ENCODE assay signal across 11 cellular contexts in genomic region chr10:99788598-99789259, GRCh38. TPM values are rescaled to one million over a fixed set of nuclear protein-coding genes. Genes with fewer than 3 reads are reported as not detected.
DNase-seq lines count a peak whose midpoint lies in the region; ATAC-seq and TF ChIP-seq lines count a peak whose summit lies in the region.
"Had no signal": no experiment of that assay in that cellular context is flagged by ENCODE, and none has a peak within 500 bp of the region (broad histone marks: within the 10 kb centered on the region; RNA-seq: fewer than 3 reads in every experiment).

No MANE protein-coding gene starts in this region.

- H3K4me3 ChIP-seq in esophagus muscularis mucosa (no peak overlapping the region), transverse colon (no peak overlapping the region)
- H3K4me3 ChIP-seq: SJCRH30 had no signal

- TF ChIP-seq POLR2A in esophagus muscularis mucosa (IDR thresholded peaks at IDR 0.05; ENCODE audit: low read depth) (no peak), transverse colon (IDR thresholded peaks at IDR 0.05) (no peak)

- H3K27ac ChIP-seq in esophagus muscularis mucosa (replicated peaks in 1 of 4) (peak overlapping the region; percentile 53 to 70 (median 60)), transverse colon (peak overlapping the region; percentile 62 to 81 (median 73))
- H3K27ac ChIP-seq: SJCRH30 had no signal

- H3K36me3 ChIP-seq in esophagus muscularis mucosa: no peaks in the 10 kb centered on the region
- H3K36me3 ChIP-seq in transverse colon: no peaks in the 10 kb centered on the region
- H3K36me3 ChIP-seq: SJCRH30 had no signal

- no peak for TF ChIP-seq CTCF in esophagus muscularis mucosa (IDR thresholded peaks at IDR 0.05)
- TF ChIP-seq CTCF in transverse colon (IDR thresholded peaks at IDR 0.05): no peak

- TF ChIP-seq EP300 in esophagus muscularis mucosa (IDR thresholded peaks at IDR 0.05): peak; percentile 24
- TF ChIP-seq EP300 in transverse colon (IDR thresholded peaks at IDR 0.05; ENCODE audit: low read depth): peak; percentile 51

- no peaks in the 10 kb centered on the region for H3K27me3 ChIP-seq in esophagus muscularis mucosa
- no peaks in the 10 kb centered on the region for H3K27me3 ChIP-seq in transverse colon

- H3K4me1 ChIP-seq in esophagus muscularis mucosa: peaks cover 0 to 23% (median 4%) of the 10 kb centered on the region in 4 donors
- peaks cover 0 to under 1% (median 0%) of the 10 kb centered on the region in 4 donors for H3K4me1 ChIP-seq in transverse colon
- H3K4me1 ChIP-seq: SJCRH30 had no signal

- peak; percentile 63 for DNase-seq in M059J (ENCODE audit: low read depth)
- DNase-seq in esophagus muscularis mucosa (ENCODE audit: extremely low spot score): no peak
- peak; percentile 3 for DNase-seq in medulla oblongata (ENCODE audit: extremely low spot score)
- DNase-seq in transverse colon: peak; percentile 20
- DNase-seq in activated CD4-positive, alpha-beta T cell treated with anti-CD3 and anti-CD28 coated beads, Interleukin-2, amount 50 U/mL, for 4 hours: no peak
- no peak for DNase-seq in G401 (ENCODE audit: low spot score)
- DNase-seq: activated CD4-positive, alpha-beta T cell treated with anti-CD3 and anti-CD28 coated beads, Interleukin-2, amount 10 ng/mL, durations not matched to agents 7 days and 5 days; nephron progenitor cell; SJCRH30 had no signal

- no peaks in the 10 kb centered on the region for H3K9me3 ChIP-seq in esophagus muscularis mucosa
- H3K9me3 ChIP-seq in transverse colon: no peaks in the 10 kb centered on the region
- H3K9me3 ChIP-seq: SJCRH30 had no signal

- in situ Hi-C loops in transverse colon (cut with MboI; ENCODE audit: low pct_ligation_motif_present in 1 of 4, low pct_unique_long_range_greater_than_20kb in 1 of 4, low sequenced_read_pairs in 3 of 4) (no loop called here), G401 (cut with HindIII; ENCODE audit: low sequenced_read_pairs) (no loop called here)

- ATAC-seq in GM21717 (IDR thresholded peaks at IDR 0.05; ENCODE audit: unreplicated experiment) (no peak), HG03439 (IDR thresholded peaks at IDR 0.05; ENCODE audit: unreplicated experiment) (no peak)

- intact Hi-C loops in esophagus muscularis mucosa (cut with DNase I) (no loop called here), transverse colon (cut with DNase I; ENCODE audit: low total_unique reads) (no loop called here)

- 51% methylated on average over 6 of the region's 6 CpGs for WGBS in esophagus muscularis mucosa
- 59 to 65% methylated on average over 5 to 6 of the region's 6 CpGs for WGBS in transverse colon (ENCODE audit: low coverage in 1 of 2), 2 donors

RNA-seq across cellular contexts. Expression of gene ABCC2, which starts 6.3 kb away (rescaled TPM):
- 0.52 and 6.1 TPM in 2 replicates for total RNA-seq in M059J (2014; rRNA removed; shearing (Covaris generic))
- 1 to 10 TPM in 1 of 4 donors, under 1 TPM in 3; 0.32 to 2.9 (median 0.42) TPM for total RNA-seq in esophagus muscularis mucosa
- 1 to 10 TPM in 3 of 4 donors, under 1 TPM in 1; 0.75 to 2.7 (median 1.5) TPM for total RNA-seq in transverse colon
- 1.8 and 3.7 TPM in 2 replicates for total RNA-seq in G401 (2014; rRNA removed; shearing (Covaris generic))

RNA-seq across cellular contexts. Expression of gene CUTC, which starts 56.7 kb away (rescaled TPM):
- total RNA-seq in M059J (2014; rRNA removed; shearing (Covaris generic)): 14.4 and 29.5 TPM in 2 replicates
- 10 to 100 TPM; 17.6 to 28.7 (median 24.1) TPM for total RNA-seq in esophagus muscularis mucosa
- 10 to 100 TPM in 3 of 4 donors, 1 to 10 TPM in 1; 6.7 to 27.9 (median 18.5) TPM for total RNA-seq in transverse colon
- total RNA-seq in G401 (2014; rRNA removed; shearing (Covaris generic)): 6.6 and 17.0 TPM in 2 replicates

RNA-seq across cellular contexts. Expression of gene COX15, which starts 56.8 kb away (rescaled TPM):
- total RNA-seq in M059J (2014; rRNA removed; shearing (Covaris generic)): 27.8 and 35.7 TPM in 2 replicates
- total RNA-seq in esophagus muscularis mucosa (10 to 100 TPM; 21.0 to 30.5 (median 24.1) TPM), transverse colon (10 to 100 TPM in 3 of 4 donors, 1 to 10 TPM in 1; 8.0 to 39.0 (median 31.1) TPM)
- total RNA-seq in G401 (2014; rRNA removed; shearing (Covaris generic)): 25.8 and 27.9 TPM in 2 replicates

Comparison
In these comparisons a context has a peak if more than half of its experiments do, and no peak if none do; other contexts are left out.
1. DNase-seq: peak in M059J (single experiment), medulla oblongata (single experiment) and transverse colon (single experiment); none in esophagus muscularis mucosa (single experiment), activated CD4-positive, alpha-beta T cell treated with anti-CD3 and anti-CD28 coated beads, Interleukin-2, amount 50 U/mL, for 4 hours (0 of 2) and G401 (single experiment).